Comparison of ENCODE assay signal across 23 cellular contexts in the genomic region with DNA sequence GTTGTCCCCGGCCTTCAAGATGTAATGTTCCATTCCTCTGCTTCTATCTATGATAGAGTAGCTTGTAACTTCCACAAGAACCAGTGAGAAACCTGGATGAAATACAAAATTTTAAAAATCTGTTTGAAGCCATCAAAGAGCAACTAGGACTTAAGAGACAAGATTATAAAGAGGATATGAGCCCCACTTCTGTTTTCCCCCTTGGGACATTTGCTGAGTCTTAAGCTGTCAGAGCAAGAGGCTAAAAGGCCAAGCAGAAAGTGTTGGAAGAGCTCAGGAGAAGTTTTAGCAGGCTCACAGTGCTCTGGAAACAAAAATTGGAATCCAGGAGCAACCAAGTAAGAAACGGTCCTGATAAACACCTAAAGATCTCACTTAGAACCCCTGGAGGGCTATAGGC.
"Had no signal": no experiment of that assay in that cellular context is flagged by ENCODE, and none has a peak within 500 bp of the region (broad histone marks: within the 10 kb centered on the region; RNA-seq: fewer than 3 reads in every experiment).

No MANE protein-coding gene starts in this region.

- H3K27me3 Mint-ChIP-seq: activated CD4-positive, alpha-beta memory T cell treated with anti-CD3 and anti-CD28 coated beads, Interleukin-2, amount 10 ng/mL, durations not matched to agents 7 days and 5 days; activated naive CD8-positive, alpha-beta T cell had no signal

- H3K27ac ChIP-seq: brain microvascular endothelial cell, cardiac muscle cell had no signal

- H3K27me3 ChIP-seq: brain microvascular endothelial cell, cardiac muscle cell had no signal

- H3K36me3 ChIP-seq: brain microvascular endothelial cell, cardiac muscle cell had no signal

- H3K4me1 Mint-ChIP-seq: activated CD4-positive, alpha-beta memory T cell treated with anti-CD3 and anti-CD28 coated beads, Interleukin-2, amount 10 ng/mL, durations not matched to agents 7 days and 5 days; activated CD4-positive, alpha-beta T cell treated with anti-CD3 and anti-CD28 coated beads for 36 hours; activated T-helper 17 cell treated with anti-CD3 and anti-CD28 coated beads, Interleukin-2, amount 50 U/mL, for 72 hours had no signal

- H3K4me3 ChIP-seq: cardiac muscle cell had no signal

- H3K4me3 Mint-ChIP-seq: activated CD4-positive, alpha-beta memory T cell treated with anti-CD3 and anti-CD28 coated beads, Interleukin-2, amount 10 ng/mL, durations not matched to agents 7 days and 5 days; activated CD4-positive, alpha-beta T cell treated with anti-CD3 and anti-CD28 coated beads for 36 hours; activated naive CD4-positive, alpha-beta T cell treated with anti-CD3 and anti-CD28 coated beads for 36 hours; activated naive CD8-positive, alpha-beta T cell; activated T-helper 17 cell treated with anti-CD3 and anti-CD28 coated beads, Interleukin-2, amount 50 U/mL, for 72 hours; T-helper 17 cell had no signal

- H3K27ac Mint-ChIP-seq: activated CD4-positive, alpha-beta memory T cell treated with anti-CD3 and anti-CD28 coated beads, Interleukin-2, amount 10 ng/mL, durations not matched to agents 7 days and 5 days; activated CD4-positive, alpha-beta T cell treated with anti-CD3 and anti-CD28 coated beads for 36 hours; activated naive CD4-positive, alpha-beta T cell treated with anti-CD3 and anti-CD28 coated beads for 36 hours; activated naive CD8-positive, alpha-beta T cell; activated T-helper 17 cell treated with anti-CD3 and anti-CD28 coated beads, Interleukin-2, amount 50 U/mL, for 72 hours; T-helper 17 cell had no signal

- H3K9me3 Mint-ChIP-seq: activated CD4-positive, alpha-beta memory T cell treated with anti-CD3 and anti-CD28 coated beads, Interleukin-2, amount 10 ng/mL, durations not matched to agents 7 days and 5 days; activated naive CD4-positive, alpha-beta T cell treated with anti-CD3 and anti-CD28 coated beads for 36 hours; activated T-helper 17 cell treated with anti-CD3 and anti-CD28 coated beads, Interleukin-2, amount 50 U/mL, for 72 hours had no signal

- H3K36me3 Mint-ChIP-seq: activated naive CD8-positive, alpha-beta T cell had no signal

- ATAC-seq: activated CD4-positive, alpha-beta T cell treated with anti-CD3 and anti-CD28 coated beads for 36 hours; activated T-helper 17 cell treated with anti-CD3 and anti-CD28 coated beads, Interleukin-2, amount 50 U/mL, for 72 hours; T-helper 17 cell had no signal

- DNase-seq: activated CD4-positive, alpha-beta memory T cell treated with anti-CD3 and anti-CD28 coated beads, Interleukin-2, amount 10 ng/mL, durations not matched to agents 7 days and 5 days; activated CD4-positive, alpha-beta T cell treated with anti-CD3 and anti-CD28 coated beads for 36 hours; activated CD4-positive, alpha-beta T cell treated with anti-CD3 and anti-CD28 coated beads, Interleukin-2, amount 50 U/mL, for 1 hour; activated gamma-delta T cell; activated naive CD4-positive, alpha-beta T cell treated with anti-CD3 and anti-CD28 coated beads for 36 hours; activated T-cell treated with anti-CD3 and anti-CD28 coated beads for 4 hours; activated T-cell treated with anti-CD3 and anti-CD28 coated beads, Interleukin-2, amount 50 U/mL, for 48 hours; amygdala; brain microvascular endothelial cell; MM.1S; NCI-H1105 treated with DMSO at 0.1 percent for 48 hours; NCI-H146; NCI-H187 treated with DMSO at 0.1 percent for 48 hours; NCI-H2171; NCI-H2227 treated with DMSO at 0.1 percent for 48 hours; NCI-H524 treated with DMSO at 0.1 percent for 48 hours; NCI-H748 treated with DMSO at 0.1 percent for 48 hours; SIG-M5; T-helper 17 cell; T-helper 9 cell had no signal
